ENCODE assay signal across 9 cellular contexts in genomic region chr14:92651793-92652382, GRCh38.
A peak's percentile ranks its signal among the peaks of the same experiment; 100 is the strongest.
DNase-seq lines count a peak whose midpoint lies in the region; ATAC-seq, FAIRE-seq and TF ChIP-seq lines count a peak whose summit lies in the region.
"Had no signal": no experiment of that assay in that cellular context is flagged by ENCODE, and none has a peak within 500 bp of the region (broad histone marks: within the 10 kb centered on the region; RNA-seq: fewer than 3 reads in every experiment).

No MANE protein-coding gene starts in this region.

- peak overlapping the region; percentile 99 for H3K27ac Mint-ChIP-seq in activated naive CD8-positive, alpha-beta T cell
- H3K27ac Mint-ChIP-seq in WTC11, result no peak overlapping the region

- H3K9me3 ChIP-seq in liver (ENCODE audit: control insufficient read depth in 4 of 4, low read length in 3 of 4), result no peaks in the 10 kb centered on the region
- H3K9me3 ChIP-seq in HepG2 (ENCODE audit: low read length), result no peaks in the 10 kb centered on the region
- no peaks in the 10 kb centered on the region for H3K9me3 ChIP-seq in mucosa of descending colon
- H3K9me3 ChIP-seq in uterus, result no peaks in the 10 kb centered on the region

- peaks cover 13% of the 10 kb centered on the region for H3K36me3 Mint-ChIP-seq in activated naive CD8-positive, alpha-beta T cell
- no peaks in the 10 kb centered on the region for H3K36me3 Mint-ChIP-seq in WTC11

- H2AFZ ChIP-seq in HepG2 (ENCODE audit: low read length), result no peak overlapping the region

- FAIRE-seq in HepG2 (lab: Jason Lieb, UNC), result no peak

- intact Hi-C loops in HepG2 (cut with micrococcal nuclease; ENCODE audit: unreplicated experiment), result no loop called here
- intact Hi-C loops in mucosa of descending colon (cut with DNase I, micrococcal nuclease), result no loop called here
- intact Hi-C loops in uterus (cut with DNase I; ENCODE audit: low total_unique reads), result no loop called here

- BruUV-seq in HepG2 (replicated peaks; lab: Mats Ljungman, UMichigan), result no TSS peak

- no peaks in the 10 kb centered on the region for H4K20me1 ChIP-seq in HepG2 (ENCODE audit: insufficient read depth, low read length)

- TF ChIP-seq POLR2A in HepG2 (IDR thresholded peaks at IDR 0.05; ENCODE audit: insufficient read depth in 1 of 2, low read depth in 2 of 2, low read length in 2 of 2) (no peak), uterus (IDR thresholded peaks at IDR 0.05) (no peak)

- H3K27me3 Mint-ChIP-seq in activated naive CD8-positive, alpha-beta T cell, result no peaks in the 10 kb centered on the region
- H3K27me3 Mint-ChIP-seq in WTC11 (ENCODE audit: low read depth), result no peaks in the 10 kb centered on the region

- peak overlapping the region; percentile 56 to 60 for H3K27ac ChIP-seq in liver (ENCODE audit: low read depth in 1 of 2, low read length in 2 of 2)
- H3K27ac ChIP-seq in HepG2 (ENCODE audit: extremely low read length, insufficient read depth, low read length), result no peak overlapping the region
- H3K27ac ChIP-seq in uterus, result peak overlapping the region; percentile 97 to 100

- no peaks in the 10 kb centered on the region for H3K4me1 ChIP-seq in liver (ENCODE audit: control insufficient read depth in 4 of 4, insufficient read depth in 4 of 4, low read length in 3 of 4)
- H3K4me1 ChIP-seq in HepG2 (ENCODE audit: insufficient read depth, low read length), result no peaks in the 10 kb centered on the region
- H3K4me1 ChIP-seq in mucosa of descending colon (ENCODE audit: low read depth), result no peaks in the 10 kb centered on the region
- peaks cover 16 to 24% of the 10 kb centered on the region in 2 donors for H3K4me1 ChIP-seq in uterus

- no peaks in the 10 kb centered on the region for H3K79me2 ChIP-seq in HepG2 (ENCODE audit: insufficient read depth, low read length)

- no peaks in the 10 kb centered on the region for H3K27me3 ChIP-seq in liver (ENCODE audit: control insufficient read depth in 4 of 4, insufficient read depth in 4 of 4, low read length in 3 of 4)
- no peaks in the 10 kb centered on the region for H3K27me3 ChIP-seq in HepG2 (ENCODE audit: control insufficient read depth in 1 of 2, insufficient read depth in 2 of 2, low read length in 2 of 2)
- no peaks in the 10 kb centered on the region for H3K27me3 ChIP-seq in uterus

- no peak for TF ChIP-seq CTCF in liver (IDR thresholded peaks at IDR 0.05; ENCODE audit: low read depth, low read length, missing input control)
- TF ChIP-seq CTCF in HepG2 (CRISPR knock-in tag; IDR thresholded peaks at IDR 0.05), result no peak
- TF ChIP-seq CTCF in mucosa of descending colon (IDR thresholded peaks at IDR 0.05), result no peak
- no peak for TF ChIP-seq CTCF in uterus (IDR thresholded peaks at IDR 0.05)
- no peak for TF ChIP-seq CTCF in WTC11 (IDR thresholded peaks at IDR 0.05)

- in situ Hi-C loops in HepG2 (cut with HindIII; ENCODE audit: extremely low pct_ligation_motif_present, low pct_unique_long_range_greater_than_20kb), result no loop called here

- H3K4me3 ChIP-seq in liver (ENCODE audit: low read depth in 1 of 3, low read length in 3 of 3) (peak overlapping the region in 1 of 3 donors; percentile 1), HepG2 (replicated peaks in 1 of 3; ENCODE audit: insufficient read depth in 1 of 3, low read depth in 2 of 3, low read length in 3 of 3) (no peak overlapping the region), mucosa of descending colon (no peak overlapping the region), uterus (no peak overlapping the region)

- peaks cover 0 to 30% (median 4%) of the 10 kb centered on the region in 4 donors for H3K36me3 ChIP-seq in liver (ENCODE audit: control insufficient read depth in 4 of 4, insufficient read depth in 3 of 4, low read depth in 1 of 4, low read length in 3 of 4)
- H3K36me3 ChIP-seq in HepG2 (replicated peaks in 1 of 2; ENCODE audit: control insufficient read depth in 1 of 2, insufficient read depth in 2 of 2, low read length in 2 of 2), result peaks cover 1 to 3% of the 10 kb centered on the region in 2 experiments; a peak in 3 of 5 replicates
- H3K36me3 ChIP-seq in mucosa of descending colon (ENCODE audit: low read depth), result no peaks in the 10 kb centered on the region
- no peaks in the 10 kb centered on the region for H3K36me3 ChIP-seq in uterus

- POLR2A ChIA-PET in HepG2 (lab: Yijun Ruan, JAX), result no interaction called here
- POLR2A ChIA-PET in WTC11 (lab: Charles Lee), result no interaction called here

- H3K4me1 Mint-ChIP-seq in activated naive CD8-positive, alpha-beta T cell (ENCODE audit: low read depth), result peaks cover 87% of the 10 kb centered on the region
- no peaks in the 10 kb centered on the region for H3K4me1 Mint-ChIP-seq in WTC11

- no peak for ATAC-seq in HepG2
- ATAC-seq in mucosa of descending colon, result peak; percentile 31
- ATAC-seq in HG02981 (IDR thresholded peaks at IDR 0.05; ENCODE audit: unreplicated experiment), result no peak
- ATAC-seq in WTC11, result no peak
- no peak for ATAC-seq in GM19328 (IDR thresholded peaks at IDR 0.05; ENCODE audit: unreplicated experiment)

- no peak for TF ChIP-seq EP300 in HepG2 (IDR thresholded peaks at IDR 0.05; ENCODE audit: low read depth in 2 of 2, low read length in 2 of 2)
- TF ChIP-seq EP300 in HepG2 (CRISPR knock-in tag; IDR thresholded peaks at IDR 0.05; ENCODE audit: borderline replicate concordance), result no peak

- no peaks in the 10 kb centered on the region for H3K9me3 Mint-ChIP-seq in activated naive CD8-positive, alpha-beta T cell (ENCODE audit: low read depth)
- no peaks in the 10 kb centered on the region for H3K9me3 Mint-ChIP-seq in WTC11

- H3K9ac ChIP-seq in liver (ENCODE audit: low read depth in 1 of 2, low read length in 2 of 2) (no peak overlapping the region), HepG2 (ENCODE audit: insufficient read depth, low read depth, low read length) (no peak overlapping the region)

- TF ChIP-seq RAD21 in liver (IDR thresholded peaks at IDR 0.05) (no peak), HepG2 (CRISPR knock-in tag; IDR thresholded peaks at IDR 0.05) (no peak)

- DNase-seq in HepG2 (ENCODE audit: low spot score), result no peak
- peak; percentile 32 to 83 (median 51) for DNase-seq in mucosa of descending colon
- no peak for DNase-seq in uterus
- DNase-seq in WTC11 (ENCODE audit: low spot score), result no peak
- DNase-seq: NCI-H1105 treated with DMSO at 0.1 percent for 48 hours had no signal

- H3K4me2 ChIP-seq in HepG2 (ENCODE audit: low read depth, low read length), result no peak overlapping the region

- 87% methylated on average over 25 of the region's 25 CpGs for WGBS in liver
- WGBS in HepG2 (ENCODE audit: low lambda C conversion rate), result 99% methylated on average over 21 of the region's 25 CpGs

- H3K4me3 Mint-ChIP-seq in activated naive CD8-positive, alpha-beta T cell, result peak overlapping the region; percentile 98
- H3K4me3 Mint-ChIP-seq in WTC11, result no peak overlapping the region

- CTCF ChIA-PET in HepG2 (lab: Yijun Ruan, JAX; ENCODE audit: low intra/inter-chr PET ratio, low total read pairs) (no interaction called here), WTC11 (lab: Charles Lee) (interaction anchor here (0.6 to 1.0 kb wide), 2 partner anchors 38 to 103 kb away, joined by 3 read pairs; no protein-coding TSS in a partner anchor)

TF ChIP-seq in liver, 16 proteins besides CTCF, POLR2A, EP300 and RAD21 (continues in another document):
- no peak for TF ChIP-seq JUND (IDR thresholded peaks at IDR 0.05)
- TF ChIP-seq, protein P1, sequence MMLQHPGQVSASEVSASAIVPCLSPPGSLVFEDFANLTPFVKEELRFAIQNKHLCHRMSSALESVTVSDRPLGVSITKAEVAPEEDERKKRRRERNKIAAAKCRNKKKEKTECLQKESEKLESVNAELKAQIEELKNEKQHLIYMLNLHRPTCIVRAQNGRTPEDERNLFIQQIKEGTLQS (IDR thresholded peaks at IDR 0.05), result no peak
- TF ChIP-seq TAF1 (conservative IDR thresholded peaks at IDR 0.05), result no peak
- TF ChIP-seq YY1 (IDR thresholded peaks at IDR 0.05), result no peak

TF ChIP-seq in HepG2, 621 proteins besides CTCF, POLR2A, EP300 and RAD21:
- TF ChIP-seq ERF (CRISPR knock-in tag; IDR thresholded peaks at IDR 0.05) (no peak), ZNF124 (CRISPR knock-in tag; IDR thresholded peaks at IDR 0.05) (no peak)

TF ChIP-seq in WTC11, 78 proteins besides CTCF, POLR2A, EP300 and RAD21 (continues in another document):
- TF ChIP-seq MYBL2 (CRISPR knock-in tag; IDR thresholded peaks at IDR 0.05) (no peak), NR3C1 (CRISPR knock-in tag; conservative IDR thresholded peaks at IDR 0.05; ENCODE audit: low read depth) (no peak), RORB (CRISPR knock-in tag; IDR thresholded peaks at IDR 0.05) (no peak), ELF4 (CRISPR knock-in tag; IDR thresholded peaks at IDR 0.05; ENCODE audit: low read depth) (no peak), NFATC4 (CRISPR knock-in tag; IDR thresholded peaks at IDR 0.05) (no peak), ATF1 (CRISPR knock-in tag; IDR thresholded peaks at IDR 0.05) (no peak), ZNF219 (CRISPR knock-in tag; IDR thresholded peaks at IDR 0.05; ENCODE audit: borderline replicate concordance) (no peak), ZBTB21 (CRISPR knock-in tag; IDR thresholded peaks at IDR 0.05; ENCODE audit: borderline replicate concordance) (no peak)
- TF ChIP-seq, protein P2, sequence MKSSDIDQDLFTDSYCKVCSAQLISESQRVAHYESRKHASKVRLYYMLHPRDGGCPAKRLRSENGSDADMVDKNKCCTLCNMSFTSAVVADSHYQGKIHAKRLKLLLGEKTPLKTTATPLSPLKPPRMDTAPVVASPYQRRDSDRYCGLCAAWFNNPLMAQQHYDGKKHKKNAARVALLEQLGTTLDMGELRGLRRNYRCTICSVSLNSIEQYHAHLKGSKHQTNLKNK (CRISPR knock-in tag; IDR thresholded peaks at IDR 0.05), result no peak
- TF ChIP-seq, protein P3, sequence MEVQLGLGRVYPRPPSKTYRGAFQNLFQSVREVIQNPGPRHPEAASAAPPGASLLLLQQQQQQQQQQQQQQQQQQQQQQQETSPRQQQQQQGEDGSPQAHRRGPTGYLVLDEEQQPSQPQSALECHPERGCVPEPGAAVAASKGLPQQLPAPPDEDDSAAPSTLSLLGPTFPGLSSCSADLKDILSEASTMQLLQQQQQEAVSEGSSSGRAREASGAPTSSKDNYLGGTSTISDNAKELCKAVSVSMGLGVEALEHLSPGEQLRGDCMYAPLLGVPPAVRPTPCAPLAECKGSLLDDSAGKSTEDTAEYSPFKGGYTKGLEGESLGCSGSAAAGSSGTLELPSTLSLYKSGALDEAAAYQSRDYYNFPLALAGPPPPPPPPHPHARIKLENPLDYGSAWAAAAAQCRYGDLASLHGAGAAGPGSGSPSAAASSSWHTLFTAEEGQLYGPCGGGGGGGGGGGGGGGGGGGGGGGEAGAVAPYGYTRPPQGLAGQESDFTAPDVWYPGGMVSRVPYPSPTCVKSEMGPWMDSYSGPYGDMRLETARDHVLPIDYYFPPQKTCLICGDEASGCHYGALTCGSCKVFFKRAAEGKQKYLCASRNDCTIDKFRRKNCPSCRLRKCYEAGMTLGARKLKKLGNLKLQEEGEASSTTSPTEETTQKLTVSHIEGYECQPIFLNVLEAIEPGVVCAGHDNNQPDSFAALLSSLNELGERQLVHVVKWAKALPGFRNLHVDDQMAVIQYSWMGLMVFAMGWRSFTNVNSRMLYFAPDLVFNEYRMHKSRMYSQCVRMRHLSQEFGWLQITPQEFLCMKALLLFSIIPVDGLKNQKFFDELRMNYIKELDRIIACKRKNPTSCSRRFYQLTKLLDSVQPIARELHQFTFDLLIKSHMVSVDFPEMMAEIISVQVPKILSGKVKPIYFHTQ (CRISPR knock-in tag; IDR thresholded peaks at IDR 0.05), result no peak

Comparison
In these comparisons a context has a peak if more than half of its experiments do, and no peak if none do; other contexts are left out.
1. DNase-seq: peak in mucosa of descending colon (3 of 3); none in HepG2 (single experiment), uterus (0 of 2) and WTC11 (single experiment).